Comparison of ENCODE assay signal across 25 cellular contexts in the genomic region with DNA sequence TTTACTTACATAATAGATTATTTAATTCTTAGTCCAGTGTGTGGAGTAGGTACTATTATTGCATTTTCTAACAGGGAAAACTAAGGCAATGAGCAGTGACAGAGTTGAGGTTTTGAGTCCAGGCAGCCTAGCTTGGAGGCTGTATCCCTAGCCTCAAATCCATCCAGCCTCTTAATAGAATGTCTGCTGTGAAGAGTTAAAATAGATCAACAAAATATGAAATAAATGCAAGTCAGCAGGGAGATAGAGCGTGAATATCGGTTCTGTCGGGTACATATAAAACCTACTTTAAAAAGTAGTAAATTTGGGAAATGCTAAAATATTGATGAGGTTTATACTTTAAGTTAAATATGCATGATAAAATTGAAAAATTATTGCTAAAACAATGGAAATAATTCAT. TPM values are rescaled to one million over a fixed set of nuclear protein-coding genes. Genes with fewer than 3 reads are reported as not detected.
DNase-seq lines count a peak whose midpoint lies in the region; ATAC-seq and TF ChIP-seq lines count a peak whose summit lies in the region.
"Had no signal": no experiment of that assay in that cellular context is flagged by ENCODE, and none has a peak within 500 bp of the region (broad histone marks: within the 10 kb centered on the region; RNA-seq: fewer than 3 reads in every experiment).

No MANE protein-coding gene starts in this region.

- no peak for TF ChIP-seq CTCF in CD4-positive, alpha-beta T cell (IDR thresholded peaks at IDR 0.05)

- H3K9me3 Mint-ChIP-seq in T-helper 2 cell treated with Interferon-gamma antibody and Interleukin-4, amounts not matched to agents 5 μg/mL and 100 μg/mL, for 36 hours, result peaks cover 11% of the 10 kb centered on the region
- H3K9me3 Mint-ChIP-seq in CD4-positive, alpha-beta T cell, result peaks cover 6% of the 10 kb centered on the region
- peaks cover 5 to 15% (median 10%) of the 10 kb centered on the region in 9 donors for H3K9me3 Mint-ChIP-seq in naive thymus-derived CD8-positive, alpha-beta T cell

- H3K27me3 Mint-ChIP-seq in T-helper 2 cell treated with Interferon-gamma antibody and Interleukin-4, amounts not matched to agents 5 μg/mL and 100 μg/mL, for 36 hours (ENCODE audit: low read depth), result no peaks in the 10 kb centered on the region
- no peaks in the 10 kb centered on the region for H3K27me3 Mint-ChIP-seq in CD4-positive, alpha-beta T cell
- H3K27me3 Mint-ChIP-seq in T-helper 17 cell, result no peaks in the 10 kb centered on the region
- no peaks in the 10 kb centered on the region for H3K27me3 Mint-ChIP-seq in naive thymus-derived CD8-positive, alpha-beta T cell

- no peak overlapping the region for H3K27ac ChIP-seq in CD4-positive, alpha-beta T cell (ENCODE audit: low read depth, low read length)
- H3K27ac ChIP-seq: 22Rv1, GM23248 had no signal

- intact Hi-C loops in CD4-positive, alpha-beta T cell (cut with DNase I, micrococcal nuclease), result loop anchor here in 1 of 2 experiments (5.0 kb wide), 1 partner anchor 47 kb away; no protein-coding TSS in a partner anchor

- no peak overlapping the region for H3K4me3 Mint-ChIP-seq in T-helper 2 cell treated with Interferon-gamma antibody and Interleukin-4, amounts not matched to agents 5 μg/mL and 100 μg/mL, for 36 hours
- no peak overlapping the region for H3K4me3 Mint-ChIP-seq in CD4-positive, alpha-beta T cell
- H3K4me3 Mint-ChIP-seq in T-helper 17 cell, result no peak overlapping the region
- H3K4me3 Mint-ChIP-seq in naive thymus-derived CD8-positive, alpha-beta T cell, result no peak overlapping the region

- H3K9me3 ChIP-seq in CD4-positive, alpha-beta T cell (ENCODE audit: control insufficient read depth, low read length), result peaks cover 7% of the 10 kb centered on the region
- H3K9me3 ChIP-seq in T-helper 17 cell (ENCODE audit: control insufficient read depth, low read length, poor library complexity, severe bottlenecking), result peaks cover 4% of the 10 kb centered on the region

- CTCF ChIA-PET in CD4-positive, alpha-beta T cell (lab: Charles Lee), result no interaction called here

- ATAC-seq in CD4-positive, alpha-beta T cell (ENCODE audit: poor library complexity), result no peak
- ATAC-seq in T-helper 17 cell (no peak), GM21723 (IDR thresholded peaks at IDR 0.05; ENCODE audit: unreplicated experiment) (no peak)
- no peak for ATAC-seq in naive thymus-derived CD8-positive, alpha-beta T cell
- ATAC-seq: Panc1 had no signal

- H3K4me1 Mint-ChIP-seq in T-helper 2 cell treated with Interferon-gamma antibody and Interleukin-4, amounts not matched to agents 5 μg/mL and 100 μg/mL, for 36 hours (ENCODE audit: low read depth), result peaks cover 64% of the 10 kb centered on the region
- peaks cover 74% of the 10 kb centered on the region for H3K4me1 Mint-ChIP-seq in CD4-positive, alpha-beta T cell (ENCODE audit: low read depth)
- peaks cover 43% of the 10 kb centered on the region for H3K4me1 Mint-ChIP-seq in T-helper 17 cell
- peaks cover 32 to 82% (median 80%) of the 10 kb centered on the region in 4 donors for H3K4me1 Mint-ChIP-seq in naive thymus-derived CD8-positive, alpha-beta T cell

- H3K36me3 Mint-ChIP-seq in T-helper 2 cell treated with Interferon-gamma antibody and Interleukin-4, amounts not matched to agents 5 μg/mL and 100 μg/mL, for 36 hours (ENCODE audit: low read depth), result peaks cover 82% of the 10 kb centered on the region
- H3K36me3 Mint-ChIP-seq in CD4-positive, alpha-beta T cell (ENCODE audit: low read depth), result peaks cover 92% of the 10 kb centered on the region
- peaks cover 18% of the 10 kb centered on the region for H3K36me3 Mint-ChIP-seq in T-helper 17 cell (ENCODE audit: low read depth)
- H3K36me3 Mint-ChIP-seq in naive thymus-derived CD8-positive, alpha-beta T cell, result peaks cover 16 to 78% (median 47%) of the 10 kb centered on the region in 3 donors

- peak overlapping the region; percentile 67 for H3K27ac Mint-ChIP-seq in T-helper 2 cell treated with Interferon-gamma antibody and Interleukin-4, amounts not matched to agents 5 μg/mL and 100 μg/mL, for 36 hours
- peak overlapping the region; percentile 92 for H3K27ac Mint-ChIP-seq in CD4-positive, alpha-beta T cell
- peak overlapping the region; percentile 57 for H3K27ac Mint-ChIP-seq in T-helper 17 cell
- peak overlapping the region in 9 of 10 donors; percentile 2 to 99 (median 83) for H3K27ac Mint-ChIP-seq in naive thymus-derived CD8-positive, alpha-beta T cell

- no peak for DNase-seq in T-helper 2 cell treated with Interferon-gamma antibody and Interleukin-4, amounts not matched to agents 5 μg/mL and 100 μg/mL, for 36 hours (ENCODE audit: low spot score)
- DNase-seq in T-helper 2 cell, result no peak
- no peak for DNase-seq in CD4-positive, alpha-beta T cell
- DNase-seq in T-helper 17 cell, result no peak
- no peak for DNase-seq in naive thymus-derived CD8-positive, alpha-beta T cell
- no peak for DNase-seq in C1 segment of cervical spinal cord (lab: John Stamatoyannopoulos, UW)
- DNase-seq in NCI-H69 (lab: John Stamatoyannopoulos, UW), result no peak
- DNase-seq: ACHN, BE2C, Calu3, DMS153, DND-41, GM23248, H7, Karpas-422, NCI-H1092, NCI-H1417 treated with DMSO at 0.1 percent for 48 hours, NCI-H1694 treated with DMSO at 0.1 percent for 48 hours, NCI-H2081, NCI-H2227 treated with DMSO at 0.1 percent for 48 hours, NCI-H526 treated with DMSO at 0.1 percent for 48 hours, SHP77 treated with DMSO at 0.1 percent for 48 hours had no signal

- POLR2A ChIA-PET in CD4-positive, alpha-beta T cell (lab: Charles Lee), result interaction anchor here (1.4 kb wide), 1 partner anchor 8 kb away, joined by 3 read pairs; no protein-coding TSS in a partner anchor
- POLR2A ChIA-PET in naive thymus-derived CD8-positive, alpha-beta T cell (lab: Charles Lee), result interaction anchor here (0.7 to 18.4 kb wide), 5 partner anchors 4 to 97 kb away, joined by 3 to 796 read pairs (median 4); no protein-coding TSS in a partner anchor

- no peaks in the 10 kb centered on the region for H3K27me3 ChIP-seq in CD4-positive, alpha-beta T cell (ENCODE audit: control insufficient read depth, insufficient read depth, low read length)
- H3K27me3 ChIP-seq: BE2C had no signal

RNA-seq across cellular contexts. Expression of a gene that starts 53.3 kb away (rescaled TPM):
- 100 to 1,000 TPM; 181 to 191 TPM for total RNA-seq in CD4-positive, alpha-beta T cell
- 100 to 1,000 TPM; 207 to 251 TPM for total RNA-seq in T-helper 17 cell
- 100 to 1,000 TPM; 308 to 327 TPM for total RNA-seq in naive thymus-derived CD8-positive, alpha-beta T cell
- polyA plus RNA-seq in naive thymus-derived CD8-positive, alpha-beta T cell, result 10 to 100 TPM; 25.4 to 85.2 (median 38.2) TPM
